In the genomic region with DNA sequence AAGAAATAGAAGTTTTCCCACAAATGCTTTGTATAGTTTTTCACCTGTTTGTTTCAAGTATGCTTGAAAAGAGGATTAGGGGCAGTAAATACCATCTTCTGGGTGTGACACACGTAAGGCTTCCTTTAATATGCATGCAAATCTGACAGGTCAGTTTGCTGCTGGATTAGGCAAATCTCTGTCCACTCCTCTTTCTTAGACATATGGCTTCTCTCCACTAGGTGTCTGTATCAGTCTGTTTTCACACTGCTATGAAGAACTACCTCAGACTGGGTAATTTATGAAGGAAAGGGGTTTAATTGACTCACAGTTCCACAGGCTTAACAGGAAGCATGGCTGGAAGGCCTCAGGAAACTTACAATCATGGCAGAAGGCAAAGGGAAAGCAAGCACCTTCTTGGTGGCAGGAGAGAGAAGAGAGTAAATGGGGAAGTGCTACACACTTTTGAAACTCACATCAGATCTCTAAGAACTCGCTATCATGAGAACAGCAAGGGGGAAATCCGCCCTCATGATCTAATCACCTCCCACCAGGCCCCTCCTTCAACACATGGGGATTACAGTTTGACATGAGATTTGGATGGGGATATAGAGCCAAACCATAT, we compare ENCODE assay signal across 8 cellular contexts.
A peak's percentile ranks its signal among the peaks of the same experiment; 100 is the strongest.
DNase-seq lines count a peak whose midpoint lies in the region; ATAC-seq and TF ChIP-seq lines count a peak whose summit lies in the region.
"Had no signal": no experiment of that assay in that cellular context is flagged by ENCODE, and none has a peak within 500 bp of the region (broad histone marks: within the 10 kb centered on the region; RNA-seq: fewer than 3 reads in every experiment).

No MANE protein-coding gene starts in this region.

- H3K79me2 ChIP-seq in OCI-LY3 (ENCODE audit: low read length): no peaks in the 10 kb centered on the region

- no peaks in the 10 kb centered on the region for H4K20me1 ChIP-seq in OCI-LY3 (ENCODE audit: insufficient read depth, low read length)

- intact Hi-C loops in thyroid gland (cut with DNase I): no loop called here

- H3K4me3 ChIP-seq in OCI-LY3 (ENCODE audit: low read length): peak overlapping the region; percentile 36
- H3K4me3 ChIP-seq in thyroid gland (replicated peaks in 1 of 3): no peak overlapping the region

- H3K4me1 Mint-ChIP-seq in neural crest cell: no peaks in the 10 kb centered on the region

- H3K27me3 Mint-ChIP-seq in neural crest cell (ENCODE audit: low read depth): no peaks in the 10 kb centered on the region

- peaks cover 32% of the 10 kb centered on the region for H3K4me1 ChIP-seq in OCI-LY3 (ENCODE audit: low read length)
- no peaks in the 10 kb centered on the region for H3K4me1 ChIP-seq in thyroid gland

- TF ChIP-seq CTCF in OCI-LY3 (IDR thresholded peaks at IDR 0.05; ENCODE audit: low read depth, low read length) (peak; percentile 36), neural crest cell (conservative IDR thresholded peaks at IDR 0.05) (peak; percentile 30), thyroid gland (IDR thresholded peaks at IDR 0.05) (no peak)

- H3K9me3 ChIP-seq in OCI-LY3 (ENCODE audit: insufficient read depth, low read length): no peaks in the 10 kb centered on the region
- no peaks in the 10 kb centered on the region for H3K9me3 ChIP-seq in thyroid gland

- H3K27ac ChIP-seq in OCI-LY3 (ENCODE audit: low read length): peak overlapping the region; percentile 83
- H3K27ac ChIP-seq in thyroid gland: no peak overlapping the region

- peaks cover 6% of the 10 kb centered on the region for H3K9me3 Mint-ChIP-seq in neural crest cell

- DNase-seq in neural crest cell (ENCODE audit: low read depth, low spot score) (no peak), thyroid gland (no peak), GDM1 (lab: John Stamatoyannopoulos, UW) (no peak), SW480 (ENCODE audit: low spot score) (no peak)
- DNase-seq: activated effector memory CD4-positive, alpha-beta T cell treated with Interleukin-2 at 50 U/mL for 16 hours had no signal

- 71 to 84% methylated on average over 3 of the region's 3 CpGs for WGBS in thyroid gland, 2 donors

- peak overlapping the region; percentile 51 for H2AFZ ChIP-seq in OCI-LY3 (ENCODE audit: low read depth, low read length)

- H3K27ac Mint-ChIP-seq in neural crest cell (ENCODE audit: unreplicated experiment): no peak overlapping the region

- peak overlapping the region; percentile 59 for H3K4me2 ChIP-seq in OCI-LY3 (ENCODE audit: low read length)

- H3K4me3 Mint-ChIP-seq in neural crest cell: no peak overlapping the region

- H3K27me3 ChIP-seq in OCI-LY3 (ENCODE audit: low read depth, low read length): no peaks in the 10 kb centered on the region
- H3K27me3 ChIP-seq in thyroid gland: no peaks in the 10 kb centered on the region

- H3K9ac ChIP-seq in OCI-LY3 (ENCODE audit: low read length): peak overlapping the region; percentile 37

- peak; percentile 85 for ATAC-seq in GM19035 (IDR thresholded peaks at IDR 0.05; ENCODE audit: unreplicated experiment)
- ATAC-seq in HG02852 (IDR thresholded peaks at IDR 0.05; ENCODE audit: unreplicated experiment): peak; percentile 83

- no peak for TF ChIP-seq POLR2A in thyroid gland (IDR thresholded peaks at IDR 0.05)

- H3K36me3 ChIP-seq in OCI-LY3 (replicated peaks; ENCODE audit: low read depth, low read length) (no peaks in the 10 kb centered on the region), thyroid gland (no peaks in the 10 kb centered on the region)

- peaks cover 3% of the 10 kb centered on the region for H3K36me3 Mint-ChIP-seq in neural crest cell (ENCODE audit: low read depth)

Comparison
In these comparisons a context has a peak if more than half of its experiments do, and no peak if none do; other contexts are left out.
1. CTCF ChIP-seq: peak in OCI-LY3 (single experiment) and neural crest cell (single experiment); none in thyroid gland (0 of 6).